ENCODE assay signal across 1 cellular context in the genomic region with DNA sequence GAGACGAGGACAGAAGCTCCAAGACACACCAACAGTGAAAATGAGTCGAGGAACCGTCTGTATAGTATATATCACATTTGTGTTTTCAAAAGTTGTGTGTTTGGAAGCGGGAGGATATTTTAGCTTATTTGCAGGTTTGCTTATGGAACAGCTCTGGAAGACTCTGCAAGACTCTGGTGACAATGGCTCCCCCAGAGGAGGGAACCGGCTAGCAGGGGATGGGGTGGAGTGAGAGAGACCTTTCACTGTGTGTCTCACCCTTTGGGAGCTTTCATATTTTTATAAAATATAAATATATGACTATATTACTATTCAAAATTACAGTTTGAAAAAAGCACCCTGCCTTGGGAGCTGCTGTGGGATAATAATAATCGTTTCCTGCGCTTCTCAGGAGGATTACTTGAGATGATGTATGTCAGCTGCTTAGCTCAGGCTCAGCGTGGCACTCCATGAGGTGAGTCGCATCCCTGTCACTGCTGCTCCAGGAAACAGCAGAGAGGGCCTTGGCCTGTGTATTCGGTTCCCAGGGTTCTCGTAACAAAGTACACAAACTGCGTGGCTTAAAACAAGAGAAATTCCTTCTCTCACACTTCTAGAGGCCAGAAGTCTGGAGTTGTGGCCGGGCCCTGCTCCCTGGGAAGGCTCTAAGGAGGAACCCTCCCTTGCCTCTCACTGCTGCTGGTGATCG.
TF ChIP-seq lines count a peak whose summit lies in the region.

No MANE protein-coding gene starts in this region.

TF ChIP-seq in HepG2, 621 proteins besides CTCF, POLR2A, EP300 and RAD21:
- TF ChIP-seq ZNF431 (CRISPR knock-in tag; IDR thresholded peaks at IDR 0.05; ENCODE audit: borderline replicate concordance, low read depth) = no peak
- TF ChIP-seq SIN3A (IDR thresholded peaks at IDR 0.05; ENCODE audit: borderline replicate concordance, low read depth, low read length) = no peak
- TF ChIP-seq RFX3 (CRISPR knock-in tag; IDR thresholded peaks at IDR 0.05) = no peak
- TF ChIP-seq, protein P1, sequence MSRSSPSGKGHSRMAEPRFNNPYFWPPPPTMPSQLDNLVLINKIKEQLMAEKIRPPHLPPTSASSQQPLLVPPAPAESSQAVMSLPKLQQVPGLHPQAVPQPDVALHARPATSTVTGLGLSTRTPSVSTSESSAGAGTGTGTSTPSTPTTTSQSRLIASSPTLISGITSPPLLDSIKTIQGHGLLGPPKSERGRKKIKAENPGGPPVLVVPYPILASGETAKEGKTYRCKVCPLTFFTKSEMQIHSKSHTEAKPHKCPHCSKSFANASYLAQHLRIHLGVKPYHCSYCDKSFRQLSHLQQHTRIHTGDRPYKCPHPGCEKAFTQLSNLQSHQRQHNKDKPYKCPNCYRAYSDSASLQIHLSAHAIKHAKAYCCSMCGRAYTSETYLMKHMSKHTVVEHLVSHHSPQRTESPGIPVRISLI (CRISPR knock-in tag; IDR thresholded peaks at IDR 0.05; ENCODE audit: borderline replicate concordance) = no peak
- no peak for TF ChIP-seq ZNF577 (CRISPR knock-in tag; IDR thresholded peaks at IDR 0.05; ENCODE audit: borderline replicate concordance, low read depth)
- no peak for TF ChIP-seq HDAC6 (IDR thresholded peaks at IDR 0.05; ENCODE audit: low read depth, low read length)
- no peak for TF ChIP-seq BRD4 (CRISPR knock-in tag; IDR thresholded peaks at IDR 0.05)
- no peak for TF ChIP-seq KLF13 (CRISPR knock-in tag; IDR thresholded peaks at IDR 0.05)
- TF ChIP-seq KLF16 (CRISPR knock-in tag; IDR thresholded peaks at IDR 0.05) = no peak
- TF ChIP-seq ZNF44 (CRISPR knock-in tag; IDR thresholded peaks at IDR 0.05) = no peak
- TF ChIP-seq SCMH1 (CRISPR knock-in tag; IDR thresholded peaks at IDR 0.05; ENCODE audit: borderline replicate concordance) = no peak
